ENCODE assay signal across 11 cellular contexts in genomic region chr12:52950553-52950952, GRCh38. TPM values are rescaled to one million over a fixed set of nuclear protein-coding genes. Genes with fewer than 3 reads are reported as not detected.
A peak's percentile ranks its signal among the peaks of the same experiment; 100 is the strongest.
DNase-seq lines count a peak whose midpoint lies in the region; ATAC-seq, FAIRE-seq and TF ChIP-seq lines count a peak whose summit lies in the region.
"Had no signal": no experiment of that assay in that cellular context is flagged by ENCODE, and none has a peak within 500 bp of the region (broad histone marks: within the 10 kb centered on the region; RNA-seq: fewer than 3 reads in every experiment).

No MANE protein-coding gene starts in this region.

- H3K9me1 ChIP-seq in keratinocyte (ENCODE audit: control insufficient read depth, extremely low read depth, insufficient read depth, low read length): no peaks in the 10 kb centered on the region

- TF ChIP-seq CTCF in HFF-Myc (IDR thresholded peaks at IDR 0.05; ENCODE audit: low read depth, low read length, missing control alignments) (no peak), MCF 10A (IDR thresholded peaks at IDR 0.05; ENCODE audit: unreplicated experiment) (no peak), keratinocyte (optimal IDR thresholded peaks at IDR 0.05 in 1 of 3, IDR thresholded peaks at IDR 0.05 in 1 of 3, conservative IDR thresholded peaks at IDR 0.05 in 1 of 3; ENCODE audit: extremely low read depth in 1 of 3, insufficient read depth in 2 of 3, low read length in 3 of 3) (no peak), stomach (IDR thresholded peaks at IDR 0.05) (no peak)

- POLR2A ChIA-PET in MCF 10A (lab: Yijun Ruan, JAX): interaction anchor here (0.7 to 10.0 kb wide), 12 partner anchors 11 to 803 kb away, joined by 3 to 159 read pairs (median 6); partner anchors contain the start of genes EIF4B and KRT8

- no peak overlapping the region for H3K9ac ChIP-seq in keratinocyte (ENCODE audit: control insufficient read depth, extremely low read depth, insufficient read depth, low read length)

- DNase-seq in HFF-Myc (ENCODE audit: extremely low read depth, low read depth) (no peak), MCF 10A (ENCODE audit: unreplicated experiment) (no peak), keratinocyte (ENCODE audit: low read depth, low spot score) (no peak), stomach (no peak), posterior cingulate gyrus (no peak), left colon (no peak), DMS 273 (lab: John Stamatoyannopoulos, UW; ENCODE audit: unreplicated experiment) (no peak)
- DNase-seq: EL, midbrain had no signal

- H3K36me3 ChIP-seq in keratinocyte (ENCODE audit: control insufficient read depth in 2 of 2, extremely low read depth in 1 of 2, insufficient read depth in 2 of 2, low read length in 2 of 2): peaks cover 17 to 20% of the 10 kb centered on the region in 2 experiments
- peaks cover 11 to 31% (median 26%) of the 10 kb centered on the region in 4 donors for H3K36me3 ChIP-seq in stomach

- CTCF ChIA-PET in MCF 10A (lab: Yijun Ruan, JAX): interaction anchor here (0.6 to 4.2 kb wide), 5 partner anchors 21 to 262 kb away, joined by 3 to 28 read pairs (median 16); partner anchors contain the start of gene KRT8

- 31 to 61% (median 45%) methylated on average over 7 of the region's 7 CpGs for WGBS in stomach, 5 donors

- H4K20me1 ChIP-seq in keratinocyte (ENCODE audit: control insufficient read depth, extremely low read depth, insufficient read depth, low read length): peaks cover 17% of the 10 kb centered on the region

- peak overlapping the region; percentile 95 for H3K4me3 Mint-ChIP-seq in MCF 10A (ENCODE audit: unreplicated experiment)

- TF ChIP-seq EP300 in stomach (IDR thresholded peaks at IDR 0.05): no peak

- H3K9me3 ChIP-seq in keratinocyte (ENCODE audit: control insufficient read depth, low read depth, low read length) (no peaks in the 10 kb centered on the region), stomach (no peaks in the 10 kb centered on the region)

- intact Hi-C loops in MCF 10A (cut with micrococcal nuclease) (loop anchor here (2.0 kb wide), 1 partner anchor 20 kb away; no protein-coding TSS in a partner anchor), stomach (cut with DNase I; ENCODE audit: low total_unique reads) (loop anchor here (10.0 kb wide), 1 partner anchor 46 kb away; the partner anchor contains the start of gene KRT8), posterior cingulate gyrus (cut with DNase I) (no loop called here), left colon (cut with DNase I, micrococcal nuclease) (no loop called here)

- peaks cover 16% of the 10 kb centered on the region for H3K79me2 ChIP-seq in keratinocyte (ENCODE audit: control insufficient read depth, insufficient read depth, low read length)

- H3K27me3 ChIP-seq in keratinocyte (ENCODE audit: control insufficient read depth, extremely low read depth, insufficient read depth, low read length): no peaks in the 10 kb centered on the region
- H3K27me3 ChIP-seq in stomach: peaks cover 0 to 17% (median 7%) of the 10 kb centered on the region in 3 donors

- TF ChIP-seq POLR2A in stomach (IDR thresholded peaks at IDR 0.05): no peak

- peaks cover 38% of the 10 kb centered on the region for H3K36me3 Mint-ChIP-seq in MCF 10A (ENCODE audit: insufficient read depth, unreplicated experiment)

- dilution Hi-C loops in keratinocyte (cut with MboI; ENCODE audit: extremely low pct_ligation_motif_present, low sequenced_read_pairs): no loop called here

- H2AFZ ChIP-seq in keratinocyte (ENCODE audit: control insufficient read depth, low read length): no peak overlapping the region

- H3K4me3 ChIP-seq in HFF-Myc (replicated peaks; ENCODE audit: low read depth, low read length) (peak overlapping the region; percentile 54), keratinocyte (ENCODE audit: control insufficient read depth in 2 of 3, extremely low read depth in 1 of 3, insufficient read depth in 2 of 3, low read depth in 1 of 3, low read length in 3 of 3) (peak overlapping the region; percentile 73 to 97 (median 91)), stomach (peak overlapping the region; percentile 45 to 67 (median 60))

- BruUV-seq in MCF 10A (replicated peaks; lab: Mats Ljungman, UMichigan): no TSS peak

- no peak overlapping the region for H3K27ac ChIP-seq in keratinocyte (ENCODE audit: control insufficient read depth, insufficient read depth, low read length)
- peak overlapping the region in 4 of 5 donors; percentile 89 to 92 (median 92) for H3K27ac ChIP-seq in stomach

- FAIRE-seq in keratinocyte (lab: Jason Lieb, UNC): no peak

- H3K4me1 Mint-ChIP-seq in MCF 10A (ENCODE audit: insufficient read depth, unreplicated experiment): peaks cover 48% of the 10 kb centered on the region

- ATAC-seq in GM19452 (IDR thresholded peaks at IDR 0.05; ENCODE audit: unreplicated experiment) (no peak), left colon (no peak)

- no peaks in the 10 kb centered on the region for H3K9me3 Mint-ChIP-seq in MCF 10A (ENCODE audit: unreplicated experiment)

- peak overlapping the region; percentile 84 for H3K4me2 ChIP-seq in keratinocyte (ENCODE audit: control insufficient read depth, extremely low read depth, insufficient read depth, low read depth, low read length)

- H3K27ac Mint-ChIP-seq in MCF 10A (ENCODE audit: low read depth, unreplicated experiment): peak overlapping the region; percentile 36

- no peaks in the 10 kb centered on the region for H3K27me3 Mint-ChIP-seq in MCF 10A (ENCODE audit: insufficient read depth, unreplicated experiment)

- H3K4me1 ChIP-seq in keratinocyte (ENCODE audit: control insufficient read depth, extremely low read depth, insufficient read depth, low read length): peaks cover 26% of the 10 kb centered on the region
- peaks cover 13 to 52% (median 44%) of the 10 kb centered on the region in 4 donors for H3K4me1 ChIP-seq in stomach

RNA-seq across cellular contexts. Expression of gene KRT18, which starts 1.6 kb away (rescaled TPM):
- 659 and 662 TPM in 2 replicates for total RNA-seq in MCF 10A (2022)
- 75.1 to 423 TPM (median 182 TPM) in 3 replicates for polyA plus RNA-seq in keratinocyte
- polyA plus RNA-seq in keratinocyte (2011; ENCODE audit: low read depth): 53.0 TPM
- 119 and 164 TPM in 2 replicates for polyA plus RNA-seq in keratinocyte (2011; cell fraction: cytosol; rRNA removed)
- 90.3 and 92.6 TPM in 2 replicates for polyA plus RNA-seq in keratinocyte (2011; cell fraction: nucleus; rRNA removed)
- polyA plus RNA-seq in keratinocyte (2012; ENCODE audit: low replicate concordance): 75.5 and 388 TPM in 2 replicates
- 62.1 to 507 TPM (median 158 TPM) in 3 replicates for polyA minus RNA-seq in keratinocyte
- polyA minus RNA-seq in keratinocyte (2011; cell fraction: cytosol; rRNA and poly(A)+ RNA removed): 123 TPM
- 29.4 and 32.0 TPM in 2 replicates for polyA minus RNA-seq in keratinocyte (2011; cell fraction: nucleus; rRNA and poly(A)+ RNA removed)
- 100 to 1,000 TPM in 4 of 5 donors, 10 to 100 TPM in 1; 68.3 to 648 (median 309) TPM for total RNA-seq in stomach
- polyA plus RNA-seq in stomach: 100 to 1,000 TPM; 369 to 525 (median 391) TPM
- total RNA-seq in left colon: 100 to 1,000 TPM; 815 to 912 TPM

RNA-seq across cellular contexts. Expression of gene KRT8, which starts 45.7 kb away (rescaled TPM):
- 179 and 230 TPM in 2 replicates for total RNA-seq in MCF 10A (2022)
- polyA plus RNA-seq in keratinocyte: 151 to 286 TPM (median 160 TPM) in 3 replicates
- polyA plus RNA-seq in keratinocyte (2011; ENCODE audit: low read depth): 51.4 TPM
- 114 and 155 TPM in 2 replicates for polyA plus RNA-seq in keratinocyte (2011; cell fraction: cytosol; rRNA removed)
- 76.6 and 90.5 TPM in 2 replicates for polyA plus RNA-seq in keratinocyte (2011; cell fraction: nucleus; rRNA removed)
- polyA plus RNA-seq in keratinocyte (2012; ENCODE audit: low replicate concordance): 22.4 and 298 TPM in 2 replicates
- polyA minus RNA-seq in keratinocyte: 144 to 245 TPM (median 179 TPM) in 3 replicates
- polyA minus RNA-seq in keratinocyte (2011; cell fraction: cytosol; rRNA and poly(A)+ RNA removed): 273 TPM
- polyA minus RNA-seq in keratinocyte (2011; cell fraction: nucleus; rRNA and poly(A)+ RNA removed): 68.3 and 75.2 TPM in 2 replicates
- 1,000 to 10,000 TPM in 1 of 5 donors, 100 to 1,000 TPM in 3, 10 to 100 TPM in 1; 71.2 to 1,740 (median 566) TPM for total RNA-seq in stomach
- polyA plus RNA-seq in stomach: 1,000 to 10,000 TPM in 1 of 3 donors, 100 to 1,000 TPM in 2; 361 to 1,687 (median 767) TPM
- total RNA-seq in left colon: 1,000 to 10,000 TPM; 4,047 to 4,291 TPM
- total RNA-seq: T-helper 1 cell treated with Interleukin-12 subunit alpha and Interleukin-12 subunit beta and Interleukin-4 antibody, amounts not matched to agents 30 ng/mL and 1 ng/mL, for 36 hours had no signal

RNA-seq across cellular contexts. Expression of gene EIF4B, which starts 55.7 kb away (rescaled TPM):
- total RNA-seq in MCF 10A (2022): 580 and 658 TPM in 2 replicates
- 323 to 422 TPM (median 378 TPM) in 3 replicates for polyA plus RNA-seq in keratinocyte
- 491 TPM for polyA plus RNA-seq in keratinocyte (2011; ENCODE audit: low read depth)
- 436 and 450 TPM in 2 replicates for polyA plus RNA-seq in keratinocyte (2011; cell fraction: cytosol; rRNA removed)
- polyA plus RNA-seq in keratinocyte (2011; cell fraction: nucleus; rRNA removed): 235 and 262 TPM in 2 replicates
- polyA plus RNA-seq in keratinocyte (2012; ENCODE audit: low replicate concordance): 323 and 351 TPM in 2 replicates
- polyA minus RNA-seq in keratinocyte: 427 to 700 TPM (median 612 TPM) in 3 replicates
- polyA minus RNA-seq in keratinocyte (2011; cell fraction: cytosol; rRNA and poly(A)+ RNA removed): 447 TPM
- 142 and 249 TPM in 2 replicates for polyA minus RNA-seq in keratinocyte (2011; cell fraction: nucleus; rRNA and poly(A)+ RNA removed)
- 100 to 1,000 TPM; 319 to 833 (median 400) TPM for total RNA-seq in stomach
- 100 to 1,000 TPM; 101 to 262 (median 179) TPM for polyA plus RNA-seq in stomach
- total RNA-seq in left colon: 100 to 1,000 TPM; 355 to 389 TPM

Comparison
In these comparisons a context has a peak if more than half of its experiments do, and no peak if none do; other contexts are left out.
1. intact Hi-C loops: an anchor here in MCF 10A (2.0 kb wide) and stomach (10.0 kb wide); none called in posterior cingulate gyrus and left colon.